In the genomic region with DNA sequence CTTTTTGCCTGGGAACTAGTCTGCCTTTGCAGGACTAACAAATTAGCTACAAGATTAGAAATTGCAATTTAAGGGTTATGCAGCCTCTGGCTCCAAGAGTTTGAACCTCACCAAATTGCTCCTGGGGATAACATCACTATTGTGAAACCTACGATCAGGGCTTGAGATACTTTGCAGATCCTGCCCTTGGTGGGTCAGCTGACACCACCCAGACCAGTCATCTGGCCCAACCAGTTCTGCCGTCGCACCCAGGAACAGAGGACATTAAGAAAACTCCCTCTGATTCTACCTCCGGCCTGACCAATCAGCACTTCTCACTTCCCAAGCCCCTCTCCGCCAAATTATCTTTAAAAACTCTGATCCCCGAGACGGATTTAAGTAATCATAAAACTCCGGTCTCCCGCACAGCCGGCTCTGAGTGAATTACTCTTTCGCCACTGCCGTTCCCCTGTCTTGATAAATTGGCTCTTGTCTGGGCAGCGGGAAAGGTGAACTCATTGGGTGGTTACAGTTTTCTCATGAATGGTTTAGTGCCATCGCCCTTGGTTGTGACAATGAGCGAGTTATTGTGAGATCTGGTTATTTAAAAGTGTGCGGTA, we compare ENCODE assay signal across 20 cellular contexts. TPM values are rescaled to one million over a fixed set of nuclear protein-coding genes. Genes with fewer than 3 reads are reported as not detected.
DNase-seq lines count a peak whose midpoint lies in the region; ATAC-seq and TF ChIP-seq lines count a peak whose summit lies in the region.
"Had no signal": no experiment of that assay in that cellular context is flagged by ENCODE, and none has a peak within 500 bp of the region (broad histone marks: within the 10 kb centered on the region; RNA-seq: fewer than 3 reads in every experiment).

No MANE protein-coding gene starts in this region.

- TF ChIP-seq CTCF in GM23338 (conservative IDR thresholded peaks at IDR 0.05; ENCODE audit: low read depth in 2 of 2) (no peak), WTC11 (IDR thresholded peaks at IDR 0.05) (no peak), osteocyte (IDR thresholded peaks at IDR 0.05) (no peak)

- H3K27ac ChIP-seq in GM23338 (ENCODE audit: low read depth): no peak overlapping the region
- H3K27ac ChIP-seq: GM23248, HL-60 had no signal

- H3K4me2 ChIP-seq in GM23338: no peak overlapping the region

- DNase-seq in GM23338 (ENCODE audit: low spot score) (peak; percentile 3), WTC11 (ENCODE audit: low spot score) (no peak), osteocyte (ENCODE audit: extremely low spot score, unreplicated experiment) (peak; percentile 57), NCI-H2227 (lab: John Stamatoyannopoulos, UW; ENCODE audit: unreplicated experiment) (no peak), SKM-1 (lab: John Stamatoyannopoulos, UW; ENCODE audit: unreplicated experiment) (no peak), T1000 (lab: John Stamatoyannopoulos, UW) (no peak)
- DNase-seq: ACHN; BE2C; C1 segment of cervical spinal cord; CD4-positive, CD25-positive, alpha-beta regulatory T cell; CD8-positive, alpha-beta memory T cell; COR-L47; DMS 273 treated with DMSO at 0.1 percent for 48 hours; DMS53; DND-41; EL; GM23248; HCEC 1CT; IMR-90 had no signal

- H3K36me3 Mint-ChIP-seq in GM23338 (ENCODE audit: low read depth) (peaks cover 29% of the 10 kb centered on the region), WTC11 (peaks cover 9% of the 10 kb centered on the region; the same call in 1 of the 2 replicates), osteocyte (ENCODE audit: unreplicated experiment) (no peaks in the 10 kb centered on the region)
- H3K36me3 Mint-ChIP-seq: CD4-positive, CD25-positive, alpha-beta regulatory T cell; CD8-positive, alpha-beta memory T cell had no signal

- peaks cover 21% of the 10 kb centered on the region for H3K9me3 Mint-ChIP-seq in GM23338
- H3K9me3 Mint-ChIP-seq in WTC11: peaks cover 16% of the 10 kb centered on the region
- no peaks in the 10 kb centered on the region for H3K9me3 Mint-ChIP-seq in osteocyte (ENCODE audit: unreplicated experiment)
- H3K9me3 Mint-ChIP-seq: CD8-positive, alpha-beta memory T cell had no signal

- H3K27ac Mint-ChIP-seq in GM23338 (no peak overlapping the region), WTC11 (no peak overlapping the region), osteocyte (ENCODE audit: unreplicated experiment) (no peak overlapping the region)
- H3K27ac Mint-ChIP-seq: CD4-positive, CD25-positive, alpha-beta regulatory T cell had no signal

- ATAC-seq in GM23338 (no peak), WTC11 (no peak)

- 0 out of 2 replicates have a peak, but pooled peaks cover 3% of the 10 kb centered on the region for H3K9me2 ChIP-seq in GM23338 (ENCODE audit: insufficient read depth)

- H3K4me3 Mint-ChIP-seq in GM23338: no peak overlapping the region
- no peak overlapping the region for H3K4me3 Mint-ChIP-seq in WTC11
- H3K4me3 Mint-ChIP-seq in osteocyte (ENCODE audit: unreplicated experiment): no peak overlapping the region
- H3K4me3 Mint-ChIP-seq: CD4-positive, CD25-positive, alpha-beta regulatory T cell; CD8-positive, alpha-beta memory T cell had no signal

- peaks cover 14% of the 10 kb centered on the region for H3K4me1 ChIP-seq in GM23338 (ENCODE audit: insufficient read depth)
- H3K4me1 ChIP-seq: BE2C had no signal

- H3K4me3 ChIP-seq in GM23338: no peak overlapping the region
- H3K4me3 ChIP-seq: GM23248 had no signal

- no peaks in the 10 kb centered on the region for H4K20me1 ChIP-seq in GM23338 (replicated peaks; ENCODE audit: insufficient read depth)

- H3K27me3 Mint-ChIP-seq in GM23338 (ENCODE audit: insufficient read depth, low read depth, poor library complexity): no peaks in the 10 kb centered on the region
- no peaks in the 10 kb centered on the region for H3K27me3 Mint-ChIP-seq in WTC11 (ENCODE audit: low read depth)
- H3K27me3 Mint-ChIP-seq in osteocyte (ENCODE audit: unreplicated experiment): peaks cover 2% of the 10 kb centered on the region

- H3K4me1 Mint-ChIP-seq in GM23338 (peaks cover 18% of the 10 kb centered on the region), WTC11 (peaks cover 38% of the 10 kb centered on the region), osteocyte (ENCODE audit: unreplicated experiment) (no peaks in the 10 kb centered on the region)
- H3K4me1 Mint-ChIP-seq: CD4-positive, CD25-positive, alpha-beta regulatory T cell; CD8-positive, alpha-beta memory T cell had no signal

- POLR2A ChIA-PET in WTC11 (lab: Charles Lee): no interaction called here

- H3K36me3 ChIP-seq in GM23338 (ENCODE audit: insufficient read depth): no peaks in the 10 kb centered on the region
- H3K36me3 ChIP-seq: BE2C had no signal

- no peak overlapping the region for H2AFZ ChIP-seq in GM23338
- H2AFZ ChIP-seq: GM23248 had no signal

- no peaks in the 10 kb centered on the region for H3F3A ChIP-seq in GM23338 (replicated peaks; ENCODE audit: low read depth)

- H3K27me3 ChIP-seq in GM23338 (ENCODE audit: insufficient read depth): no peaks in the 10 kb centered on the region

- no peaks in the 10 kb centered on the region for H3K79me2 ChIP-seq in GM23338 (replicated peaks; ENCODE audit: insufficient read depth)

- CTCF ChIA-PET in WTC11 (lab: Charles Lee): no interaction called here

TF ChIP-seq in GM23338, 12 proteins besides CTCF, POLR2A, EP300 and RAD21 (continues in another document):
- no peak for TF ChIP-seq EZH2phosphoT487 (IDR thresholded peaks at IDR 0.05; ENCODE audit: unreplicated experiment)
- TF ChIP-seq ZNF114 (CRISPR knock-in tag; IDR thresholded peaks at IDR 0.05): no peak
- TF ChIP-seq, protein P1, sequence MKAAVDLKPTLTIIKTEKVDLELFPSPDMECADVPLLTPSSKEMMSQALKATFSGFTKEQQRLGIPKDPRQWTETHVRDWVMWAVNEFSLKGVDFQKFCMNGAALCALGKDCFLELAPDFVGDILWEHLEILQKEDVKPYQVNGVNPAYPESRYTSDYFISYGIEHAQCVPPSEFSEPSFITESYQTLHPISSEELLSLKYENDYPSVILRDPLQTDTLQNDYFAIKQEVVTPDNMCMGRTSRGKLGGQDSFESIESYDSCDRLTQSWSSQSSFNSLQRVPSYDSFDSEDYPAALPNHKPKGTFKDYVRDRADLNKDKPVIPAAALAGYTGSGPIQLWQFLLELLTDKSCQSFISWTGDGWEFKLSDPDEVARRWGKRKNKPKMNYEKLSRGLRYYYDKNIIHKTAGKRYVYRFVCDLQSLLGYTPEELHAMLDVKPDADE (IDR thresholded peaks at IDR 0.05): no peak

TF ChIP-seq in WTC11, 78 proteins besides CTCF, POLR2A, EP300 and RAD21:
- TF ChIP-seq, protein P2, sequence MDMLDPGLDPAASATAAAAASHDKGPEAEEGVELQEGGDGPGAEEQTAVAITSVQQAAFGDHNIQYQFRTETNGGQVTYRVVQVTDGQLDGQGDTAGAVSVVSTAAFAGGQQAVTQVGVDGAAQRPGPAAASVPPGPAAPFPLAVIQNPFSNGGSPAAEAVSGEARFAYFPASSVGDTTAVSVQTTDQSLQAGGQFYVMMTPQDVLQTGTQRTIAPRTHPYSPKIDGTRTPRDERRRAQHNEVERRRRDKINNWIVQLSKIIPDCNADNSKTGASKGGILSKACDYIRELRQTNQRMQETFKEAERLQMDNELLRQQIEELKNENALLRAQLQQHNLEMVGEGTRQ (CRISPR knock-in tag; IDR thresholded peaks at IDR 0.05): peak; percentile 38
- TF ChIP-seq, protein P3, sequence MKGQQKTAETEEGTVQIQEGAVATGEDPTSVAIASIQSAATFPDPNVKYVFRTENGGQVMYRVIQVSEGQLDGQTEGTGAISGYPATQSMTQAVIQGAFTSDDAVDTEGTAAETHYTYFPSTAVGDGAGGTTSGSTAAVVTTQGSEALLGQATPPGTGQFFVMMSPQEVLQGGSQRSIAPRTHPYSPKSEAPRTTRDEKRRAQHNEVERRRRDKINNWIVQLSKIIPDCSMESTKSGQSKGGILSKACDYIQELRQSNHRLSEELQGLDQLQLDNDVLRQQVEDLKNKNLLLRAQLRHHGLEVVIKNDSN (CRISPR knock-in tag; IDR thresholded peaks at IDR 0.05): 0 out of 2 replicates have a peak, but pooled peaks have one; percentile 28
- no peak for TF ChIP-seq NFE2L1 (CRISPR knock-in tag; IDR thresholded peaks at IDR 0.05)
- no peak for TF ChIP-seq ZNF138 (CRISPR knock-in tag; conservative IDR thresholded peaks at IDR 0.05)

RNA-seq across cellular contexts. Expression of a gene that starts 32.9 kb away (rescaled TPM):
- total RNA-seq in GM23338 (2014; rRNA removed; shearing (Covaris generic)): 31.7 and 37.5 TPM in 2 replicates
- polyA plus RNA-seq in GM23338 (2016; fragmentation: Nextera tagmentation; extraction: Ambion mirVana): 6.2 TPM in 2 replicates
- total RNA-seq in WTC11 (2021) (25.8 to 33.3 TPM (median 32.4 TPM) in 3 replicates), osteocyte (not detected in 2 replicates)
- total RNA-seq: CD4-positive, CD25-positive, alpha-beta regulatory T cell; CD8-positive, alpha-beta memory T cell; GM23248 had no signal
- polyA plus RNA-seq: CD4-positive, CD25-positive, alpha-beta regulatory T cell; CD8-positive, alpha-beta memory T cell; GM23248 had no signal

Comparison
In these comparisons a context has a peak if more than half of its experiments do, and no peak if none do; other contexts are left out.
1. DNase-seq: peak in GM23338 (single experiment) and osteocyte (single experiment); none in WTC11 (single experiment), NCI-H2227 (single experiment), SKM-1 (single experiment) and T1000 (single experiment).
2. RNA of a gene that starts 32.9 kb away (total RNA-seq): 31.7 to 37.5 TPM in GM23338 and 25.8 to 33.3 TPM in WTC11; not detected in osteocyte; every median in the first group is over 10 times any median in the second.